8 cellular contexts compared by ENCODE assay signal in genomic region chrX:44871114-44871645, GRCh38.
DNase-seq lines count a peak whose midpoint lies in the region; ATAC-seq and TF ChIP-seq lines count a peak whose summit lies in the region.

No MANE protein-coding gene starts in this region.

- H3K27ac ChIP-seq in HUES6 (ENCODE audit: low read depth, low read length) = no peak overlapping the region

- no peak overlapping the region for H3K27ac Mint-ChIP-seq in central memory CD8-positive, alpha-beta T cell (ENCODE audit: low read depth)

- peaks cover 6% of the 10 kb centered on the region for H3K4me1 Mint-ChIP-seq in central memory CD8-positive, alpha-beta T cell

- H3K9me3 ChIP-seq in HUES6 (ENCODE audit: control insufficient read depth, insufficient read depth, low read depth, low read length) = peaks cover 5% of the 10 kb centered on the region; the same call in 1 of the 2 replicates
- H3K9me3 ChIP-seq in mucosa of stomach (ENCODE audit: control insufficient read depth, low read length) = no peaks in the 10 kb centered on the region

- H3K36me3 ChIP-seq in HUES6 (ENCODE audit: control insufficient read depth, insufficient read depth, low read length) (no peaks in the 10 kb centered on the region), mucosa of stomach (ENCODE audit: control insufficient read depth, insufficient read depth, low read length) (no peaks in the 10 kb centered on the region)

- DNase-seq in AG10803 (ENCODE audit: low read depth) (peak; percentile 15), hepatic stellate cell (ENCODE audit: low spot score) (no peak)
- DNase-seq in central memory CD8-positive, alpha-beta T cell (ENCODE audit: low spot score in 2 of 2) = no peak
- DNase-seq in stimulated activated CD4-positive, alpha-beta T cell treated with anti-CD3 and anti-CD28 coated beads, Interleukin-15, amount 100 ng/mL, for 24 hours = no peak

- H3K4me3 ChIP-seq in AG10803 (ENCODE audit: low read length) (peak overlapping the region; percentile 64), HUES6 (ENCODE audit: low read depth, low read length) (peak overlapping the region; percentile 88), mucosa of stomach (ENCODE audit: low read length) (no peak overlapping the region)

- peaks cover 8% of the 10 kb centered on the region for H3K36me3 Mint-ChIP-seq in central memory CD8-positive, alpha-beta T cell (ENCODE audit: insufficient read depth)

- H3K4me3 Mint-ChIP-seq in central memory CD8-positive, alpha-beta T cell = peak overlapping the region; percentile 56

- no peak for TF ChIP-seq CTCF in AG10803 (conservative IDR thresholded peaks at IDR 0.05; ENCODE audit: low read length)

- H3K9ac ChIP-seq in HUES6 (ENCODE audit: low read length) (no peak overlapping the region), mucosa of stomach (ENCODE audit: low read length) (peak overlapping the region; percentile 87)

- no peaks in the 10 kb centered on the region for H3K27me3 ChIP-seq in HUES6 (ENCODE audit: control insufficient read depth, insufficient read depth, low read length)
- no peaks in the 10 kb centered on the region for H3K27me3 ChIP-seq in mucosa of stomach (ENCODE audit: control insufficient read depth, insufficient read depth, low read length)

- no peak for ATAC-seq in central memory CD8-positive, alpha-beta T cell (replicated peaks; ENCODE audit: extremely low read depth, poor library complexity, severe bottlenecking)
- ATAC-seq in GM18907 (IDR thresholded peaks at IDR 0.05; ENCODE audit: unreplicated experiment) (no peak), GM18873 (IDR thresholded peaks at IDR 0.05; ENCODE audit: low FRiP score, unreplicated experiment) (no peak)

- no peaks in the 10 kb centered on the region for H3K4me1 ChIP-seq in HUES6 (ENCODE audit: control insufficient read depth, insufficient read depth, low read length)
- no peaks in the 10 kb centered on the region for H3K4me1 ChIP-seq in mucosa of stomach (ENCODE audit: control insufficient read depth, insufficient read depth, low read length)

- no peaks in the 10 kb centered on the region for H3K9me3 Mint-ChIP-seq in central memory CD8-positive, alpha-beta T cell

- no peaks in the 10 kb centered on the region for H3K27me3 Mint-ChIP-seq in central memory CD8-positive, alpha-beta T cell
